ENCODE assay signal across 23 cellular contexts in genomic region chr1:65674522-65674921, GRCh38.
"Had no signal": no experiment of that assay in that cellular context is flagged by ENCODE, and none has a peak within 500 bp of the region (broad histone marks: within the 10 kb centered on the region; RNA-seq: fewer than 3 reads in every experiment).

No MANE protein-coding gene starts in this region.

- DNase-seq: activated CD4-positive, alpha-beta memory T cell treated with anti-CD3 and anti-CD28 coated beads, Interleukin-2, amount 10 ng/mL, durations not matched to agents 7 days and 5 days; activated CD4-positive, alpha-beta T cell treated with anti-CD3 and anti-CD28 coated beads for 1 hour; activated CD4-positive, alpha-beta T cell treated with anti-CD3 and anti-CD28 coated beads for 4 hours; activated CD4-positive, alpha-beta T cell treated with anti-CD3 and anti-CD28 coated beads, Interleukin-2, amount 10 ng/mL, durations not matched to agents 7 days and 5 days; activated CD4-positive, alpha-beta T cell treated with anti-CD3 and anti-CD28 coated beads, Interleukin-2, amount 50 U/mL, for 4 hours; activated CD8-positive, alpha-beta memory T cell treated with anti-CD3 and anti-CD28 coated beads, Interleukin-2, amount 50 U/mL, for 48 hours; activated gamma-delta T cell; activated naive CD4-positive, alpha-beta T cell; activated naive CD4-positive, alpha-beta T cell treated with anti-CD3 and anti-CD28 coated beads, Interleukin-2, amount 10 ng/mL, durations not matched to agents 7 days and 5 days; activated naive CD8-positive, alpha-beta T cell treated with anti-CD3 and anti-CD28 coated beads, Interleukin-2, amount 10 ng/mL, durations not matched to agents 7 days and 5 days; activated T-cell treated with anti-CD3 and anti-CD28 coated beads for 4 hours; activated T-cell treated with anti-CD3 and anti-CD28 coated beads, Interleukin-2, amount 50 U/mL, for 24 hours; activated T-cell treated with anti-CD3 and anti-CD28 coated beads, Interleukin-2, amount 50 U/mL, for 72 hours; effector CD8-positive, alpha-beta T cell; foreskin fibroblast; head of caudate nucleus; T-helper 2 cell had no signal

- H3K27ac ChIP-seq: ascending aorta, coronary artery, VCaP had no signal

- H3K4me1 ChIP-seq: ascending aorta had no signal

- H3K36me3 ChIP-seq: ascending aorta had no signal

- H3K27me3 ChIP-seq: ascending aorta had no signal

- H3K9me3 ChIP-seq: ascending aorta had no signal

- H3K4me3 ChIP-seq: ascending aorta, coronary artery had no signal

- ATAC-seq: activated naive CD4-positive, alpha-beta T cell treated with anti-CD3 and anti-CD28 coated beads, Interleukin-2, amount 50 U/mL, for 72 hours; activated T-cell treated with anti-CD3 and anti-CD28 coated beads, Interleukin-2, amount 50 U/mL, for 72 hours; esophagus mucosa; WTC11 had no signal
